14 cellular contexts compared by ENCODE assay signal in the genomic region with DNA sequence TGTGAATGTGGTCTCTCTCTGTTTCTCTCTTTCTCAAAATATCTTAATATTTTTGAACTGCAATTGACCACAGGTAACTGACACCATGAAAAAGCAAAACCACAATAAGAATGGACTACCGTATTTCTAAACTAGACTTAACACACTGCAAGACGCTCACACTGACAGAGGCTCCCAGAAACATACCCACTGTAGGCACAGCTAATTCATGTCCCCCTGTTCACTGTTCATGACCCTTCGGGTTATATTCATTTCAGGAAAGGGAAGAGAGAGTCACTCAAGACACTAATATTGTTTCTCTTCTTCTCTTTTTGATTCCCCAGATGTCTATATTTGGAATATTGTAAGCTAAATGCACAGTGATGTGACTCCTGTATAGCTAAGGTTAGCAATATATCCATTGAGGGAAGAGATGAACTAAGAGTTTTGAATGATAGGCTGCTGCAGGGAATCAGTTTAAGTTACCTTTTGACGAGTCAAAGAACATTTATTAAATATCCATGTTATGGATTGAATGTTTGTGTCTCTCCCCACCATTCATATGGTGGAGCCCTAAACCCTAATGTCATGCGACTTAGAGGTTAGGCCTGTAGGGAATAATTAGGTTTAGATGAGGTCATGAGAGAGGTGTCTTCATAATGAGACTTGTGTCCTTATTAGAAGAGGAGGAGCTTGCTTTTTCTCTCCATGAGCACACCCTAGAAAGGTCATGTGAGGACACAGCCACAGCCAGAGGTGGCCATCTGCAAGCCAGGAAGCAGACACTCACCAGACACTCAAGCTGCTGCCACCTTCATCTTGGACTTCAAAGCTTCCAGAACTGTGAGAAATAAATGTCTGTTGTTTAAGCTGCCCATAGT.
DNase-seq lines count a peak whose midpoint lies in the region; ATAC-seq and TF ChIP-seq lines count a peak whose summit lies in the region.
"Had no signal": no experiment of that assay in that cellular context is flagged by ENCODE, and none has a peak within 500 bp of the region (broad histone marks: within the 10 kb centered on the region; RNA-seq: fewer than 3 reads in every experiment).

No MANE protein-coding gene starts in this region.

- no peak overlapping the region for H3K27ac ChIP-seq in gastroesophageal sphincter

- H3K4me1 Mint-ChIP-seq in chondrocyte (ENCODE audit: low read depth) = no peaks in the 10 kb centered on the region
- H3K4me1 Mint-ChIP-seq: activated CD8-positive, alpha-beta memory T cell treated with anti-CD3 and anti-CD28 coated beads, Interleukin-2, amount 10 ng/mL, durations not matched to agents 7 days and 5 days; activated naive CD4-positive, alpha-beta T cell treated with anti-CD3 and anti-CD28 coated beads, Interleukin-2, amount 10 ng/mL, durations not matched to agents 7 days and 5 days; naive thymus-derived CD4-positive, alpha-beta T cell had no signal

- ATAC-seq in GM18868 (IDR thresholded peaks at IDR 0.05; ENCODE audit: unreplicated experiment) (peak; percentile 73), HG03066 (IDR thresholded peaks at IDR 0.05; ENCODE audit: low read depth, unreplicated experiment) (peak; percentile 67), gastroesophageal sphincter (no peak)
- ATAC-seq: activated CD8-positive, alpha-beta memory T cell treated with anti-CD3 and anti-CD28 coated beads, Interleukin-2, amount 10 ng/mL, durations not matched to agents 7 days and 5 days; naive thymus-derived CD4-positive, alpha-beta T cell had no signal

- TF ChIP-seq POLR2A in gastroesophageal sphincter (IDR thresholded peaks at IDR 0.05) = no peak

- WGBS in gastroesophageal sphincter (ENCODE audit: low coverage in 1 of 2), 2 donors = 77 to 81% methylated on average over 4 to 5 of the region's 5 CpGs

- H3K9me3 ChIP-seq in gastroesophageal sphincter = no peaks in the 10 kb centered on the region

- no peaks in the 10 kb centered on the region for H3K27me3 ChIP-seq in gastroesophageal sphincter

- no peak for TF ChIP-seq EP300 in gastroesophageal sphincter (IDR thresholded peaks at IDR 0.05)

- no peaks in the 10 kb centered on the region for H3K36me3 Mint-ChIP-seq in chondrocyte (ENCODE audit: low read depth)
- H3K36me3 Mint-ChIP-seq: activated CD8-positive, alpha-beta memory T cell treated with anti-CD3 and anti-CD28 coated beads, Interleukin-2, amount 10 ng/mL, durations not matched to agents 7 days and 5 days; activated naive CD4-positive, alpha-beta T cell treated with anti-CD3 and anti-CD28 coated beads, Interleukin-2, amount 10 ng/mL, durations not matched to agents 7 days and 5 days; naive thymus-derived CD4-positive, alpha-beta T cell had no signal

- no peaks in the 10 kb centered on the region for H3K27me3 Mint-ChIP-seq in chondrocyte (ENCODE audit: low read depth)
- H3K27me3 Mint-ChIP-seq: activated CD8-positive, alpha-beta memory T cell treated with anti-CD3 and anti-CD28 coated beads, Interleukin-2, amount 10 ng/mL, durations not matched to agents 7 days and 5 days; activated naive CD4-positive, alpha-beta T cell treated with anti-CD3 and anti-CD28 coated beads, Interleukin-2, amount 10 ng/mL, durations not matched to agents 7 days and 5 days; naive thymus-derived CD4-positive, alpha-beta T cell had no signal

- DNase-seq in DMS153 treated with DMSO at 0.1 percent for 48 hours (lab: John Stamatoyannopoulos, UW; ENCODE audit: unreplicated experiment) (peak; percentile 38), NCI-H748 treated with DMSO at 0.1 percent for 48 hours (lab: John Stamatoyannopoulos, UW) (peak; percentile 3), GOT3 (lab: John Stamatoyannopoulos, UW) (no peak), chondrocyte (ENCODE audit: low spot score) (no peak), superior temporal gyrus (ENCODE audit: extremely low spot score) (no peak)
- DNase-seq: activated CD8-positive, alpha-beta memory T cell treated with anti-CD3 and anti-CD28 coated beads, Interleukin-2, amount 10 ng/mL, durations not matched to agents 7 days and 5 days; activated naive CD4-positive, alpha-beta T cell treated with anti-CD3 and anti-CD28 coated beads, Interleukin-2, amount 10 ng/mL, durations not matched to agents 7 days and 5 days; caudate nucleus; naive thymus-derived CD4-positive, alpha-beta T cell; NCI-H446 treated with DMSO at 0.1 percent for 48 hours; stimulated activated CD4-positive, alpha-beta T cell treated with anti-CD3 and anti-CD28 coated beads, Interleukin-1b, Interleukin-23, amount 100 ng/mL, for 48 hours had no signal

- no peak overlapping the region for H3K4me3 ChIP-seq in gastroesophageal sphincter

- TF ChIP-seq CTCF in gastroesophageal sphincter (IDR thresholded peaks at IDR 0.05) (no peak), chondrocyte (IDR thresholded peaks at IDR 0.05) (no peak)

- H3K9me3 Mint-ChIP-seq in chondrocyte (ENCODE audit: low read depth) = peaks cover 18% of the 10 kb centered on the region

- no peaks in the 10 kb centered on the region for H3K4me1 ChIP-seq in gastroesophageal sphincter

- no peak overlapping the region for H3K4me3 Mint-ChIP-seq in chondrocyte (ENCODE audit: unreplicated experiment)
- H3K4me3 Mint-ChIP-seq: activated CD8-positive, alpha-beta memory T cell treated with anti-CD3 and anti-CD28 coated beads, Interleukin-2, amount 10 ng/mL, durations not matched to agents 7 days and 5 days; activated naive CD4-positive, alpha-beta T cell treated with anti-CD3 and anti-CD28 coated beads, Interleukin-2, amount 10 ng/mL, durations not matched to agents 7 days and 5 days; naive thymus-derived CD4-positive, alpha-beta T cell had no signal

- H3K36me3 ChIP-seq in gastroesophageal sphincter = no peaks in the 10 kb centered on the region

- no peak overlapping the region for H3K27ac Mint-ChIP-seq in chondrocyte (ENCODE audit: unreplicated experiment)
- H3K27ac Mint-ChIP-seq: activated CD8-positive, alpha-beta memory T cell treated with anti-CD3 and anti-CD28 coated beads, Interleukin-2, amount 10 ng/mL, durations not matched to agents 7 days and 5 days; activated naive CD4-positive, alpha-beta T cell treated with anti-CD3 and anti-CD28 coated beads, Interleukin-2, amount 10 ng/mL, durations not matched to agents 7 days and 5 days; naive thymus-derived CD4-positive, alpha-beta T cell had no signal

Comparison
In these comparisons a context has a peak if more than half of its experiments do, and no peak if none do; other contexts are left out.
1. DNase-seq: peak in DMS153 treated with DMSO at 0.1 percent for 48 hours (single experiment) and NCI-H748 treated with DMSO at 0.1 percent for 48 hours (single experiment); none in GOT3 (single experiment), chondrocyte (single experiment) and superior temporal gyrus (single experiment).